8 cellular contexts compared by ENCODE assay signal in the genomic region with DNA sequence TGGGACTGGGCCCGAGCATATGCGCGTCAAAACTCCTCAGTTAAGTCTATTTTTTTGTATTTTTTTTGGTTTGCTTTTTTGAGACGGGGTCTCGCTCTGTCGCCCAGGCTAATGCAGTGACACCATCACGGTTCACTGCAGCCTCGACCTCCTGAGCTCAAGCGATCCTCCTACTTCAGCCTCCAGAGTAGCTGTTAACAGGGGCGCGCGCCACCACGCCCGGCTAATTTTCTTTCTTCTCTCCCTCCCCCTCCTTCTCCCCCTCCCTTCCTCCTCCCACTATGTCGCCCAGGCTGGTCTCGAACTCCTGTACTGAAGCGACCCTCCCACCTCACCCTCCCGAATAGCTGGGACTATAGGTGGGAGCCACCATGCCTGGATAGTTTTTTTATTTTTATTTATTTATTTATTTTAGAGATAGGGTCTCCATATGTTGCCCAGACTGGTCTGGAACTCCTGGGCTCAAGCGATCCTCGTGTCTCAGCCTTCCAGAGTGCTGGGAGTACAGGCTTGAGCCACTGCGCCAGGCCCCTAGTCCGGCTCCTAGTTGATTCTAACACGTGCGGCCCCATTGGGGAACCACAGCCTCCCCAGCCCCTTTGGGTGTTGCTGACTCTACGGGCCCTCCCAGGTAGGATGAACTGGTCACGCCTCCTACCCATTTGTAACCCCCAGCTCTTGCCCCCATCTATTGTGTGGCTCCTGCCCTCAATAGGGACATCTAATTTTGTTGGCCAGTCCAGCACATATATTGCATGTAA. TPM values are rescaled to one million over a fixed set of nuclear protein-coding genes. Genes with fewer than 3 reads are reported as not detected.
A peak's percentile ranks its signal among the peaks of the same experiment; 100 is the strongest.
DNase-seq lines count a peak whose midpoint lies in the region; ATAC-seq and TF ChIP-seq lines count a peak whose summit lies in the region.

No MANE protein-coding gene starts in this region.

- TF ChIP-seq CTCF in C4-2B (conservative IDR thresholded peaks at IDR 0.05) (no peak), endodermal cell (conservative IDR thresholded peaks at IDR 0.05) (no peak), neural progenitor cell (IDR thresholded peaks at IDR 0.05) (no peak)

- peak overlapping the region; percentile 94 for H3K27ac Mint-ChIP-seq in endodermal cell
- H3K27ac Mint-ChIP-seq in neural progenitor cell, result no peak overlapping the region

- H3K9ac ChIP-seq in NT2/D1 (ENCODE audit: insufficient read length, low read depth), result peak overlapping the region; percentile 64
- peak overlapping the region; percentile 82 for H3K9ac ChIP-seq in endodermal cell (ENCODE audit: extremely low read depth, low read length, poor library complexity, severe bottlenecking)
- no peak overlapping the region for H3K9ac ChIP-seq in neural progenitor cell

- H3K4me1 Mint-ChIP-seq in endodermal cell, result peaks cover 13% of the 10 kb centered on the region
- H3K4me1 Mint-ChIP-seq in neural progenitor cell, result peaks cover 26% of the 10 kb centered on the region

- peaks cover 17% of the 10 kb centered on the region for H3F3A ChIP-seq in neural progenitor cell (ENCODE audit: low read depth)

- H3K4me3 ChIP-seq in NT2/D1 (ENCODE audit: insufficient read length, low read depth), result peak overlapping the region; percentile 58
- H3K4me3 ChIP-seq in endodermal cell (ENCODE audit: low read length), result peak overlapping the region; percentile 93
- H3K4me3 ChIP-seq in neural progenitor cell, result peak overlapping the region; percentile 84

- H3K4me3 Mint-ChIP-seq in endodermal cell (peak overlapping the region; percentile 67), neural progenitor cell (peak overlapping the region; percentile 90)

- H3K4me1 ChIP-seq in NT2/D1 (ENCODE audit: insufficient read depth, insufficient read length), result peaks cover 10% of the 10 kb centered on the region
- H3K4me1 ChIP-seq in endodermal cell (ENCODE audit: control insufficient read depth, insufficient read depth, low read length), result peaks cover 5% of the 10 kb centered on the region
- H3K4me1 ChIP-seq in neural progenitor cell, result peaks cover 13% of the 10 kb centered on the region

- WGBS in endodermal cell (ENCODE audit: insufficient coverage in 1 of 2, insufficient read length in 1 of 2), 2 experiments, result 33 to 43% methylated on average over 14 to 25 of the region's 26 CpGs

- H3K36me3 ChIP-seq in NT2/D1 (ENCODE audit: insufficient read depth, insufficient read length, low read length) (no peaks in the 10 kb centered on the region), endodermal cell (ENCODE audit: control insufficient read depth, insufficient read depth, low read length) (no peaks in the 10 kb centered on the region), neural progenitor cell (no peaks in the 10 kb centered on the region)

- H3K36me3 Mint-ChIP-seq in endodermal cell (ENCODE audit: low read depth) (no peaks in the 10 kb centered on the region), neural progenitor cell (no peaks in the 10 kb centered on the region)

- DNase-seq in NT2/D1 (ENCODE audit: low read depth, low spot score) (no peak), endodermal cell (peak; percentile 42), neural progenitor cell (ENCODE audit: low spot score) (no peak), NOMO-1 (lab: John Stamatoyannopoulos, UW; ENCODE audit: unreplicated experiment in 2 of 2) (no peak)

- peak overlapping the region; percentile 94 for H3K4me2 ChIP-seq in neural progenitor cell

- no peak overlapping the region for H2AFZ ChIP-seq in neural progenitor cell (replicated peaks)

- H3K9me3 Mint-ChIP-seq in endodermal cell (no peaks in the 10 kb centered on the region), neural progenitor cell (no peaks in the 10 kb centered on the region)

- no peaks in the 10 kb centered on the region for H3K27me3 ChIP-seq in NT2/D1 (ENCODE audit: insufficient read depth, insufficient read length)
- no peaks in the 10 kb centered on the region for H3K27me3 ChIP-seq in endodermal cell (ENCODE audit: control insufficient read depth, insufficient read depth, low read length, poor library complexity, severe bottlenecking)
- H3K27me3 ChIP-seq in neural progenitor cell, result no peaks in the 10 kb centered on the region

- H3K9me3 ChIP-seq in NT2/D1 (ENCODE audit: insufficient read depth, low read length) (no peaks in the 10 kb centered on the region), endodermal cell (ENCODE audit: control insufficient read depth, low read length) (no peaks in the 10 kb centered on the region), neural progenitor cell (ENCODE audit: low read depth) (no peaks in the 10 kb centered on the region)

- H3K27ac ChIP-seq in C4-2B, result peak overlapping the region; percentile 86
- H3K27ac ChIP-seq in endodermal cell (ENCODE audit: low read depth, low read length), result no peak overlapping the region
- H3K27ac ChIP-seq in neural progenitor cell, result no peak overlapping the region

- no peaks in the 10 kb centered on the region for H4K20me1 ChIP-seq in neural progenitor cell (ENCODE audit: low read depth)

- H3K79me2 ChIP-seq in neural progenitor cell (ENCODE audit: low read depth), result peaks cover 17% of the 10 kb centered on the region

- H3K27me3 Mint-ChIP-seq in endodermal cell (ENCODE audit: insufficient read depth) (no peaks in the 10 kb centered on the region), neural progenitor cell (ENCODE audit: insufficient read depth, low read depth) (peaks cover 11% of the 10 kb centered on the region)

- ATAC-seq in GM21528 (IDR thresholded peaks at IDR 0.05; ENCODE audit: low FRiP score, unreplicated experiment) (no peak), HG03175 (IDR thresholded peaks at IDR 0.05; ENCODE audit: unreplicated experiment) (no peak), HG02885 (IDR thresholded peaks at IDR 0.05; ENCODE audit: poor library complexity, unreplicated experiment) (no peak)

RNA-seq across cellular contexts. Expression of gene ZNF837, which starts 0.8 kb away (rescaled TPM):
- total RNA-seq in endodermal cell (1 to 10 TPM; 3.1 to 3.8 TPM), neural progenitor cell (ENCODE audit: low replicate concordance) (1.4 and 8.5 TPM in 2 replicates)
- polyA plus RNA-seq in endodermal cell (2013, experiment 1 of 2), result 3.6 TPM
- 2.3 TPM for polyA plus RNA-seq in endodermal cell (2013, experiment 2 of 2)

RNA-seq across cellular contexts. Expression of gene RPS5, which starts 5.4 kb away (rescaled TPM):
- total RNA-seq in endodermal cell (1,000 to 10,000 TPM in 1 of 2 donors, 100 to 1,000 TPM in 1; 896 to 1,039 TPM), neural progenitor cell (ENCODE audit: low replicate concordance) (1,938 and 2,407 TPM in 2 replicates)
- polyA plus RNA-seq in endodermal cell (2013, experiment 1 of 2), result 1,332 TPM
- 1,223 TPM for polyA plus RNA-seq in endodermal cell (2013, experiment 2 of 2)

RNA-seq across cellular contexts. Expression of gene RNF225, which starts 13.8 kb away (rescaled TPM):
- under 1 TPM; 0.82 to 0.92 TPM for total RNA-seq in endodermal cell
- polyA plus RNA-seq in endodermal cell (2013, experiment 1 of 2), result not detected
- not detected for polyA plus RNA-seq in endodermal cell (2013, experiment 2 of 2)
- total RNA-seq in neural progenitor cell (ENCODE audit: low replicate concordance), result 0.62 TPM in 1 of 2 replicates, not detected in the other

RNA-seq across cellular contexts. Expression of gene ZNF497, which starts 19.1 kb away (rescaled TPM):
- total RNA-seq in endodermal cell, result 1 to 10 TPM; 5.2 to 5.9 TPM
- polyA plus RNA-seq in endodermal cell (2013, experiment 1 of 2), result 5.0 TPM
- 4.1 TPM for polyA plus RNA-seq in endodermal cell (2013, experiment 2 of 2)
- total RNA-seq in neural progenitor cell (ENCODE audit: low replicate concordance), result 3.7 and 8.0 TPM in 2 replicates

RNA-seq across cellular contexts. Expression of gene ZNF584, which starts 26.8 kb away (rescaled TPM):
- total RNA-seq in endodermal cell (10 to 100 TPM; 10.3 to 14.8 TPM), neural progenitor cell (ENCODE audit: low replicate concordance) (6.9 and 9.3 TPM in 2 replicates)
- 9.5 TPM for polyA plus RNA-seq in endodermal cell (2013, experiment 1 of 2)
- polyA plus RNA-seq in endodermal cell (2013, experiment 2 of 2), result 10.8 TPM
